13 cellular contexts compared by ENCODE assay signal in the genomic region with DNA sequence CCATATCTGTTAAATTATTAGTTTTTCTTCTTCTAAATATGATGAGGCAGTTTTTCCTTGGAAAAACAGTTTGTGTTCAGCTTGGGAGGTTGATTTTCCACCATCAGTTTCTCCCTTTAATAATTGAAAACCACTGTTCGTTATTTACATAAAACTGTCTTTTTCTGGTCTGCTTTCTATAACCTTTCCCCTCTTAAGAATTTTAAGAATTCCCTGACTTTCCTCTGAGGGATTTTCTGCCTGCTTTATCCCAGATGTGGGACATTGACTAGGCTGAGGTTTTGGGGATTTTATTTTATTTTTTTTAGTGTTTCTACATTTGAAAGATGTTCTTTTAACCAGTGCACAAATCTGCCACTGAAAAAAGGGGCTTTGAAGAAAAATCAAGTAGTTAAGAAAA. TPM values are rescaled to one million over a fixed set of nuclear protein-coding genes. Genes with fewer than 3 reads are reported as not detected.
DNase-seq lines count a peak whose midpoint lies in the region; ATAC-seq and TF ChIP-seq lines count a peak whose summit lies in the region.
"Had no signal": no experiment of that assay in that cellular context is flagged by ENCODE, and none has a peak within 500 bp of the region (broad histone marks: within the 10 kb centered on the region; RNA-seq: fewer than 3 reads in every experiment).

No MANE protein-coding gene starts in this region.

- TF ChIP-seq CTCF in chondrocyte (IDR thresholded peaks at IDR 0.05) (no peak), mesothelial cell of epicardium (IDR thresholded peaks at IDR 0.05; ENCODE audit: unreplicated experiment) (no peak)

- H3K36me3 Mint-ChIP-seq in chondrocyte (ENCODE audit: low read depth): no peaks in the 10 kb centered on the region
- peaks cover 7% of the 10 kb centered on the region for H3K36me3 Mint-ChIP-seq in mesothelial cell of epicardium

- H3K27me3 Mint-ChIP-seq in chondrocyte (ENCODE audit: low read depth): no peaks in the 10 kb centered on the region
- H3K27me3 Mint-ChIP-seq in mesothelial cell of epicardium (ENCODE audit: low read depth): no peaks in the 10 kb centered on the region

- H3K4me3 Mint-ChIP-seq in chondrocyte (ENCODE audit: unreplicated experiment) (peak overlapping the region; percentile 49), mesothelial cell of epicardium (no peak overlapping the region)

- peak; percentile 23 for ATAC-seq in left ventricle myocardium superior
- no peak for ATAC-seq in HG03097 (IDR thresholded peaks at IDR 0.05; ENCODE audit: low FRiP score, unreplicated experiment)
- no peak for ATAC-seq in GM21786 (IDR thresholded peaks at IDR 0.05; ENCODE audit: unreplicated experiment)
- ATAC-seq: stimulated activated naive CD8-positive, alpha-beta T cell treated with anti-CD3 and anti-CD28 coated beads, Interleukin-15, Interleukin-2, amounts not matched to agents 100 U/mL and 50 U/mL, for 24 hours had no signal

- DNase-seq in left ventricle myocardium superior (no peak), cardiac septum (ENCODE audit: low spot score) (no peak), chondrocyte (ENCODE audit: low spot score) (no peak), mesothelial cell of epicardium (ENCODE audit: low spot score in 2 of 2, unreplicated experiment in 2 of 2) (no peak), posterior cingulate gyrus (no peak), NCI-H446 (lab: John Stamatoyannopoulos, UW) (no peak)
- DNase-seq: NCI-H1105 treated with DMSO at 0.1 percent for 48 hours; NCI-H526 treated with DMSO at 0.1 percent for 48 hours; SIG-M5; stimulated activated CD4-positive, alpha-beta T cell treated with anti-CD3 and anti-CD28 coated beads, Interleukin-2, amount 100 ng/mL, for 48 hours; stimulated activated naive CD8-positive, alpha-beta T cell treated with anti-CD3 and anti-CD28 coated beads, Interleukin-15, Interleukin-2, amounts not matched to agents 100 U/mL and 50 U/mL, for 24 hours had no signal

- intact Hi-C loops in left ventricle myocardium superior (cut with micrococcal nuclease): no loop called here
- intact Hi-C loops in cardiac septum (cut with DNase I): no loop called here
- intact Hi-C loops in posterior cingulate gyrus (cut with DNase I): no loop called here

- H3K27ac Mint-ChIP-seq in chondrocyte (ENCODE audit: unreplicated experiment) (peak overlapping the region; percentile 99), mesothelial cell of epicardium (peak overlapping the region; percentile 96)

- H3K4me1 Mint-ChIP-seq in chondrocyte (ENCODE audit: low read depth) (peaks cover 92% of the 10 kb centered on the region), mesothelial cell of epicardium (peaks cover 64% of the 10 kb centered on the region)

- H3K9me3 Mint-ChIP-seq in chondrocyte (ENCODE audit: low read depth) (no peaks in the 10 kb centered on the region), mesothelial cell of epicardium (no peaks in the 10 kb centered on the region)

RNA-seq across cellular contexts. Expression of a gene that starts 27.2 kb away (rescaled TPM):
- total RNA-seq in left ventricle myocardium superior (12.7 TPM), cardiac septum (14.3 TPM), chondrocyte (71.9 to 95.0 TPM (median 78.0 TPM) in 3 replicates), mesothelial cell of epicardium (69.6 to 73.3 TPM (median 70.7 TPM) in 3 replicates)
